ENCODE assay signal across 1 cellular context in the genomic region with DNA sequence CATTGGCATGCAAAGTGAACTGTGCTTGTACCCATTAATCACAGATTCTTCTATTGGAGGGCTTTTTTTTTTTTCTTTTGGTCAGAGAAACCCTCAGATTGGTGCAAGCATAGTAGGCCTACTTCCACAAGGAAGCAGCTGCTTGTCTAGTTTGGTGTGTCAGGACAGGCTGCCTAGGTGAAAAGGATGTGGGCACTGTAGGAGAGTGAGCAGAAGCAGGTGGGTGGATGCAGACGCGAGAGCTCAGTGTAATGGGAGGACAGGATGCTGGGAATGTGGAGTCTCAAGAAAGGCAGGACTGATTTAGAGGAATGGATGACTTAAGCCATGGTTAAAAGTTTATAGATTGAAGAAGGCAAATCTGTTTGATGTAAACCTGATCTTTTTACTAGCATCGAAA.
A peak's percentile ranks its signal among the peaks of the same experiment; 100 is the strongest.
TF ChIP-seq lines count a peak whose summit lies in the region.

No MANE protein-coding gene starts in this region.

TF ChIP-seq in K562, 482 proteins besides CTCF, POLR2A, EP300 and RAD21:
- peak; percentile 50; the same call in 1 of the 2 replicates for TF ChIP-seq ZKSCAN1 (IDR thresholded peaks at IDR 0.05; ENCODE audit: low read depth, low read length)
- TF ChIP-seq, protein P1, sequence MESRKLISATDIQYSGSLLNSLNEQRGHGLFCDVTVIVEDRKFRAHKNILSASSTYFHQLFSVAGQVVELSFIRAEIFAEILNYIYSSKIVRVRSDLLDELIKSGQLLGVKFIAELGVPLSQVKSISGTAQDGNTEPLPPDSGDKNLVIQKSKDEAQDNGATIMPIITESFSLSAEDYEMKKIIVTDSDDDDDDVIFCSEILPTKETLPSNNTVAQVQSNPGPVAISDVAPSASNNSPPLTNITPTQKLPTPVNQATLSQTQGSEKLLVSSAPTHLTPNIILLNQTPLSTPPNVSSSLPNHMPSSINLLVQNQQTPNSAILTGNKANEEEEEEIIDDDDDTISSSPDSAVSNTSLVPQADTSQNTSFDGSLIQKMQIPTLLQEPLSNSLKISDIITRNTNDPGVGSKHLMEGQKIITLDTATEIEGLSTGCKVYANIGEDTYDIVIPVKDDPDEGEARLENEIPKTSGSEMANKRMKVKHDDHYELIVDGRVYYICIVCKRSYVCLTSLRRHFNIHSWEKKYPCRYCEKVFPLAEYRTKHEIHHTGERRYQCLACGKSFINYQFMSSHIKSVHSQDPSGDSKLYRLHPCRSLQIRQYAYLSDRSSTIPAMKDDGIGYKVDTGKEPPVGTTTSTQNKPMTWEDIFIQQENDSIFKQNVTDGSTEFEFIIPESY (CRISPR knock-in tag; IDR thresholded peaks at IDR 0.05), result no peak
